Comparison of ENCODE assay signal across 24 cellular contexts in the genomic region with DNA sequence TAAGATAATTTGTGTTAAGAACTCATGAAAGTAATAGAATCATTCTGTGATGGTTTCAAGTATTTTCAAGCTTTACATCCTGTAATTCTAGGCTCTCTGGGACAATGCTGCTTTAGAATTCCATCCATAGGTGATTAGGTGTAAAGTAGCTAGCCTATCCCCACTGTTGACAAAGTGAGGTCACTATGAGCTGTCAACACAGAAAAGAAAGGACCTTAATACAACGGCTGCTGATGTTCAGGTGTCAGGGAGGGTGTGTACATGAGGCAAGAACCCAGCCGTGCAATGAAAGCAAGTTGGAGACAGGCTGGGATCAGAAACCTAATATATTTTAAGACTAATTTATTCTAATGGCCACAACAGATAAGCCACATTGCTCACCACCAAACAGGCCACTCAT. TPM values are rescaled to one million over a fixed set of nuclear protein-coding genes. Genes with fewer than 3 reads are reported as not detected.
A peak's percentile ranks its signal among the peaks of the same experiment; 100 is the strongest.
DNase-seq lines count a peak whose midpoint lies in the region; ATAC-seq, FAIRE-seq and TF ChIP-seq lines count a peak whose summit lies in the region.
"Had no signal": no experiment of that assay in that cellular context is flagged by ENCODE, and none has a peak within 500 bp of the region (broad histone marks: within the 10 kb centered on the region; RNA-seq: fewer than 3 reads in every experiment).

No MANE protein-coding gene starts in this region.

- no peaks in the 10 kb centered on the region for H3K36me3 Mint-ChIP-seq in progenitor cell of endocrine pancreas (ENCODE audit: insufficient read depth)
- H3K36me3 Mint-ChIP-seq: activated naive CD4-positive, alpha-beta T cell treated with anti-CD3 and anti-CD28 coated beads, Interleukin-2, amount 50 U/mL, for 24 hours; type B pancreatic cell had no signal

- ATAC-seq in stimulated activated naive CD8-positive, alpha-beta T cell treated with anti-CD3 and anti-CD28 coated beads, Interleukin-15, Interleukin-2, amounts not matched to agents 100 U/mL and 50 U/mL, for 24 hours, result no peak
- ATAC-seq: A549, Right ventricle myocardium inferior, WTC11 had no signal

- peak overlapping the region; percentile 31 for H3K27ac Mint-ChIP-seq in progenitor cell of endocrine pancreas
- H3K27ac Mint-ChIP-seq: activated naive CD4-positive, alpha-beta T cell treated with anti-CD3 and anti-CD28 coated beads, Interleukin-2, amount 50 U/mL, for 24 hours; type B pancreatic cell; WTC11 had no signal

- FAIRE-seq in bronchial epithelial cell (lab: Jason Lieb, UNC), result no peak
- FAIRE-seq: A549, GM12891, H1 had no signal

- H3K27me3 ChIP-seq in bronchial epithelial cell (ENCODE audit: control insufficient read depth, insufficient read depth, low read length), result no peaks in the 10 kb centered on the region
- H3K27me3 ChIP-seq: neutrophil had no signal

- no peaks in the 10 kb centered on the region for H3K27me3 Mint-ChIP-seq in progenitor cell of endocrine pancreas
- H3K27me3 Mint-ChIP-seq: activated naive CD4-positive, alpha-beta T cell treated with anti-CD3 and anti-CD28 coated beads, Interleukin-2, amount 50 U/mL, for 24 hours had no signal

- H3K9me3 Mint-ChIP-seq in progenitor cell of endocrine pancreas (ENCODE audit: low read depth), result peaks cover 6% of the 10 kb centered on the region
- H3K9me3 Mint-ChIP-seq: activated naive CD4-positive, alpha-beta T cell treated with anti-CD3 and anti-CD28 coated beads, Interleukin-2, amount 50 U/mL, for 24 hours had no signal

- peaks cover 11% of the 10 kb centered on the region for H3K4me1 Mint-ChIP-seq in progenitor cell of endocrine pancreas (ENCODE audit: low read depth)
- H3K4me1 Mint-ChIP-seq: activated naive CD4-positive, alpha-beta T cell treated with anti-CD3 and anti-CD28 coated beads, Interleukin-2, amount 50 U/mL, for 24 hours had no signal

- H3K4me3 Mint-ChIP-seq in progenitor cell of endocrine pancreas (ENCODE audit: low read depth), result no peak overlapping the region
- H3K4me3 Mint-ChIP-seq: activated naive CD4-positive, alpha-beta T cell treated with anti-CD3 and anti-CD28 coated beads, Interleukin-2, amount 50 U/mL, for 24 hours; type B pancreatic cell; WTC11 had no signal

- H3K36me3 ChIP-seq in bronchial epithelial cell (ENCODE audit: control insufficient read depth, insufficient read depth, low read length), result no peaks in the 10 kb centered on the region
- H3K36me3 ChIP-seq: neutrophil had no signal

- H3K4me3 ChIP-seq in bronchial epithelial cell (ENCODE audit: low read depth, low read length), result no peak overlapping the region
- H3K4me3 ChIP-seq: A549 had no signal

- DNase-seq in NCI-H2107 treated with DMSO at 0.1 percent for 48 hours (lab: John Stamatoyannopoulos, UW; ENCODE audit: unreplicated experiment) (peak; percentile 13), NCI-H2107 (lab: John Stamatoyannopoulos, UW) (no peak), HuH-7 (ENCODE audit: low spot score) (peak; percentile 32), bronchial epithelial cell (ENCODE audit: low read depth) (peak; percentile 92), progenitor cell of endocrine pancreas (ENCODE audit: low spot score, unreplicated experiment) (no peak), ecto neural progenitor cell (ENCODE audit: low spot score) (no peak), NCI-H1092 treated with DMSO at 0.1 percent for 48 hours (lab: John Stamatoyannopoulos, UW) (no peak)
- no peak for DNase-seq in stimulated activated naive CD8-positive, alpha-beta T cell treated with anti-CD3 and anti-CD28 coated beads, Interleukin-15, Interleukin-2, amounts not matched to agents 100 U/mL and 50 U/mL, for 24 hours
- DNase-seq: caudate nucleus, Kasumi-1, kidney glomerular epithelial cell, MV-4-11, NCI-H2171, NCI-H82, T1000 had no signal

- TF ChIP-seq CTCF in bronchial epithelial cell (IDR thresholded peaks at IDR 0.05; ENCODE audit: insufficient read depth, low read length, severe bottlenecking) (no peak), progenitor cell of endocrine pancreas (IDR thresholded peaks at IDR 0.05; ENCODE audit: unreplicated experiment) (no peak)

RNA-seq across cellular contexts. Expression of a gene that starts 36.8 kb away (rescaled TPM):
- total RNA-seq in bronchial epithelial cell (9.0 and 14.0 TPM in 2 replicates), progenitor cell of endocrine pancreas (29.6 and 31.1 TPM in 2 replicates)
- total RNA-seq: OCI-LY7 had no signal

Comparison
In these comparisons a context has a peak if more than half of its experiments do, and no peak if none do; other contexts are left out.
1. DNase-seq: peak in NCI-H2107 treated with DMSO at 0.1 percent for 48 hours (single experiment), HuH-7 (single experiment) and bronchial epithelial cell (single experiment); none in NCI-H2107 (single experiment), progenitor cell of endocrine pancreas (single experiment), stimulated activated naive CD8-positive, alpha-beta T cell treated with anti-CD3 and anti-CD28 coated beads, Interleukin-15, Interleukin-2, amounts not matched to agents 100 U/mL and 50 U/mL, for 24 hours (single experiment), ecto neural progenitor cell (single experiment) and NCI-H1092 treated with DMSO at 0.1 percent for 48 hours (single experiment).